Comparison of ENCODE assay signal across 8 cellular contexts in the genomic region with DNA sequence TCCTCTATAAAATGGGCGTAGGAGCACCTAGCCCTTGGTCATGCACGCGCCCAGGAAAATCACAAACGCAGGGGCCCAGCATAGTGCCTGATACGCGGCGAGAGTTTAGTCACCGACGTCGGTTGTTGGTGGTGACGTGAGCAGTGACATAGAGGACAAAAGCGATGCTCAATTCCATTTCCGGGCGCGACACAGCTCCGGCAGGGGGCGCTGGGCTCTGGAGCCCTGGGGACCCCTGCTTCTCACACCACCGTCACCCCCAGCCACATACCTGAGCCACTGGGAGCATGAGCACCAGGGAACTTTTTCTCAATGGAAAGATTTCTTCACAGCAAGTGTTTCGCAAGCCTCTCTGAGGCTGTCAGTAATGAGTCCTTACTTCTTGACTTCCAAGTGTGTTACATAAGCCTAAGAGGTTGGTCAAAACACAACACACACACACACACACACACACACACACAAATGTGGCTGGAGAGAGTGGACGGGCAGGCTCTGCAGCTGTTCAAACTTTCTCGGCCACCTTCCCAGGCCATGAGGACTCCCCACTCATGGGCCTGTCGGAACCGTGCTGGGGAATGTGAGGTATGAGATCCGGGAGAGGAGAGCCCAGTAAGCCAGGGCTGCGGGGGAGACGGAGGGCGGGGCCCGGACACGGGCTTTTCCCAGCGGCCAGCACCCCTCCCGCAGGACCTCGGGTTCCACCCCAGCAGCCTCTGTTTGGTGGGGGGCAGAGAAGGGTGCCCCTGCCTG. TPM values are rescaled to one million over a fixed set of nuclear protein-coding genes. Genes with fewer than 3 reads are reported as not detected.
A peak's percentile ranks its signal among the peaks of the same experiment; 100 is the strongest.
DNase-seq lines count a peak whose midpoint lies in the region; ATAC-seq, FAIRE-seq and TF ChIP-seq lines count a peak whose summit lies in the region.

No MANE protein-coding gene starts in this region.

- 33 to 43% methylated on average over 32 of the region's 32 CpGs for WGBS in pancreas, 2 donors

- ATAC-seq in pancreas, result peak; percentile 39 to 55 (median 42)

- H3K36me3 Mint-ChIP-seq in immature natural killer cell, result no peaks in the 10 kb centered on the region

- intact Hi-C loops in pancreas (cut with DNase I), result no loop called here

- TF ChIP-seq CTCF in fibroblast of pulmonary artery (IDR thresholded peaks at IDR 0.05; ENCODE audit: low read length, missing control alignments) (peak; percentile 36), pancreas (IDR thresholded peaks at IDR 0.05) (no peak)

- no peaks in the 10 kb centered on the region for H3K27me3 ChIP-seq in pancreas

- H3K9me3 ChIP-seq in pancreas, result no peaks in the 10 kb centered on the region

- peak overlapping the region; percentile 62 to 83 (median 80) for H3K27ac ChIP-seq in pancreas

- H3K36me3 ChIP-seq in pancreas, result no peaks in the 10 kb centered on the region

- H3K4me3 ChIP-seq in fibroblast of pulmonary artery (replicated peaks; ENCODE audit: low read depth, low read length) (no peak overlapping the region), pancreas (peak overlapping the region in 1 of 4 donors; percentile 31)

- DNase-seq in CD1c-positive myeloid dendritic cell (ENCODE audit: extremely low spot score), result peak; percentile 82
- DNase-seq in RPMI7951 (ENCODE audit: low read depth), result peak; percentile 83
- DNase-seq in fibroblast of pulmonary artery (ENCODE audit: low read depth), result peak; percentile 96
- peak; percentile 50 to 69 (median 58) for DNase-seq in pancreas
- DNase-seq in activated CD8-positive, alpha-beta memory T cell treated with anti-CD3 and anti-CD28 coated beads for 24 hours, result no peak
- DNase-seq in NCI-H526 treated with DMSO at 0.1 percent for 48 hours (lab: John Stamatoyannopoulos, UW), result no peak
- no peak for DNase-seq in immature natural killer cell
- DNase-seq in COLO829 (ENCODE audit: low spot score), result no peak

- H3K4me3 Mint-ChIP-seq in immature natural killer cell, result no peak overlapping the region

- peaks cover 10 to 12% of the 10 kb centered on the region in 2 donors for H3K4me1 Mint-ChIP-seq in immature natural killer cell

- no peak overlapping the region for H3K27ac Mint-ChIP-seq in immature natural killer cell

- FAIRE-seq in pancreas (lab: Jason Lieb, UNC), result no peak

- H3K27me3 Mint-ChIP-seq in immature natural killer cell (ENCODE audit: low read depth in 3 of 3), result peaks cover 5 to 9% (median 7%) of the 10 kb centered on the region in 3 donors

- H3K4me1 ChIP-seq in pancreas, result peaks cover 7 to 12% (median 8%) of the 10 kb centered on the region in 3 donors

- H3K9me3 Mint-ChIP-seq in immature natural killer cell, result no peaks in the 10 kb centered on the region

RNA-seq across cellular contexts. Expression of a gene that starts 36.9 kb away (rescaled TPM):
- total RNA-seq in RPMI7951 (2014; rRNA removed; shearing (Covaris generic)), result not detected in 2 replicates
- total RNA-seq in pancreas, result not detected
- polyA plus RNA-seq in pancreas (not detected), immature natural killer cell (not detected)

Comparison
In these comparisons a context has a peak if more than half of its experiments do, and no peak if none do; other contexts are left out.
1. DNase-seq: peak in CD1c-positive myeloid dendritic cell (single experiment), RPMI7951 (single experiment), fibroblast of pulmonary artery (single experiment) and pancreas (6 of 6); none in activated CD8-positive, alpha-beta memory T cell treated with anti-CD3 and anti-CD28 coated beads for 24 hours (single experiment), NCI-H526 treated with DMSO at 0.1 percent for 48 hours (single experiment), immature natural killer cell (0 of 3) and COLO829 (single experiment).